2 cellular contexts compared by ENCODE assay signal in the genomic region with DNA sequence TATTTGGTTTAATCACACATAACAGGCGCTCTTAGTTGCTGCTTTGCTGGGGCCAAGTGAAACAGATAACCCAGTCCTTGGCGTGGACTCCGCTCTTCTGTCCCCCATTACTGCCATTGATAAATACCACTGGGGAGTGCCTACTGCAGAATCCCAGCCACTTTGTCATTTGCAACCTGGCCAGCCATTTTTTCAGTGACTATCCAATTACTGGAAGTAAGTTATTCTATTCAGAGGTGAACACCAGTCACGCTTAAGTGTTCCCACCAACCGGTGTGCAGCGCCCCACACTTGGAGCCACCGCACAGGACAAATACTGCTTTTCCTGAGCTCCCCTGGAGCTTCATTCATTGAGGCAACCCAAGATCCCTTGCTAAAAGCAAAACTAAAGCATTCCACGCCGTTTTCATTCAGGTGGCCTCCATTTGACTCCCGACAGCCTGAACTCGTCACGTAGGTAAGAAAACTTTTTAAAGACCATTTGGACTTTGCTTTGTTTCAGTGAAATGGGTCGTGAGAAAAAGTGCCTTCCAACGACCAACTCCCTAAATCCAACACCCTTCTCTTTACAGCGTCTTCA.
A peak's percentile ranks its signal among the peaks of the same experiment; 100 is the strongest.
TF ChIP-seq lines count a peak whose summit lies in the region.

No MANE protein-coding gene starts in this region.

TF ChIP-seq in A549, 52 proteins besides CTCF, POLR2A, EP300 and RAD21:
- TF ChIP-seq HEYL (CRISPR knock-in tag; IDR thresholded peaks at IDR 0.05) (no peak), NR3C1 (IDR thresholded peaks at IDR 0.05) (no peak), ZNF302 (CRISPR knock-in tag; IDR thresholded peaks at IDR 0.05) (no peak), EHF (CRISPR knock-in tag; IDR thresholded peaks at IDR 0.05) (no peak), MAFK (IDR thresholded peaks at IDR 0.05; ENCODE audit: partially characterized antibody) (no peak), RNF2 (IDR thresholded peaks at IDR 0.05; ENCODE audit: borderline replicate concordance, low read depth) (no peak), HOXB5 (CRISPR knock-in tag; IDR thresholded peaks at IDR 0.05) (no peak)
- TF ChIP-seq, protein P1, sequence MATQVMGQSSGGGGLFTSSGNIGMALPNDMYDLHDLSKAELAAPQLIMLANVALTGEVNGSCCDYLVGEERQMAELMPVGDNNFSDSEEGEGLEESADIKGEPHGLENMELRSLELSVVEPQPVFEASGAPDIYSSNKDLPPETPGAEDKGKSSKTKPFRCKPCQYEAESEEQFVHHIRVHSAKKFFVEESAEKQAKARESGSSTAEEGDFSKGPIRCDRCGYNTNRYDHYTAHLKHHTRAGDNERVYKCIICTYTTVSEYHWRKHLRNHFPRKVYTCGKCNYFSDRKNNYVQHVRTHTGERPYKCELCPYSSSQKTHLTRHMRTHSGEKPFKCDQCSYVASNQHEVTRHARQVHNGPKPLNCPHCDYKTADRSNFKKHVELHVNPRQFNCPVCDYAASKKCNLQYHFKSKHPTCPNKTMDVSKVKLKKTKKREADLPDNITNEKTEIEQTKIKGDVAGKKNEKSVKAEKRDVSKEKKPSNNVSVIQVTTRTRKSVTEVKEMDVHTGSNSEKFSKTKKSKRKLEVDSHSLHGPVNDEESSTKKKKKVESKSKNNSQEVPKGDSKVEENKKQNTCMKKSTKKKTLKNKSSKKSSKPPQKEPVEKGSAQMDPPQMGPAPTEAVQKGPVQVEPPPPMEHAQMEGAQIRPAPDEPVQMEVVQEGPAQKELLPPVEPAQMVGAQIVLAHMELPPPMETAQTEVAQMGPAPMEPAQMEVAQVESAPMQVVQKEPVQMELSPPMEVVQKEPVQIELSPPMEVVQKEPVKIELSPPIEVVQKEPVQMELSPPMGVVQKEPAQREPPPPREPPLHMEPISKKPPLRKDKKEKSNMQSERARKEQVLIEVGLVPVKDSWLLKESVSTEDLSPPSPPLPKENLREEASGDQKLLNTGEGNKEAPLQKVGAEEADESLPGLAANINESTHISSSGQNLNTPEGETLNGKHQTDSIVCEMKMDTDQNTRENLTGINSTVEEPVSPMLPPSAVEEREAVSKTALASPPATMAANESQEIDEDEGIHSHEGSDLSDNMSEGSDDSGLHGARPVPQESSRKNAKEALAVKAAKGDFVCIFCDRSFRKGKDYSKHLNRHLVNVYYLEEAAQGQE (IDR thresholded peaks at IDR 0.05), result no peak
- TF ChIP-seq, protein P2, sequence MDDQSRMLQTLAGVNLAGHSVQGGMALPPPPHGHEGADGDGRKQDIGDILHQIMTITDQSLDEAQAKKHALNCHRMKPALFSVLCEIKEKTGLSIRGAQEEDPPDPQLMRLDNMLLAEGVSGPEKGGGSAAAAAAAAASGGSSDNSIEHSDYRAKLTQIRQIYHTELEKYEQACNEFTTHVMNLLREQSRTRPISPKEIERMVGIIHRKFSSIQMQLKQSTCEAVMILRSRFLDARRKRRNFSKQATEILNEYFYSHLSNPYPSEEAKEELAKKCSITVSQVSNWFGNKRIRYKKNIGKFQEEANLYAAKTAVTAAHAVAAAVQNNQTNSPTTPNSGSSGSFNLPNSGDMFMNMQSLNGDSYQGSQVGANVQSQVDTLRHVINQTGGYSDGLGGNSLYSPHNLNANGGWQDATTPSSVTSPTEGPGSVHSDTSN (IDR thresholded peaks at IDR 0.05), result no peak
TF ChIP-seq in A549: peak in this region for 0.

TF ChIP-seq in K562, 482 proteins besides CTCF, POLR2A, EP300 and RAD21:
- TF ChIP-seq PML (IDR thresholded peaks at IDR 0.05; ENCODE audit: low read length) (0 out of 2 replicates have a peak, but pooled peaks have one; percentile 23), RFX7 (CRISPR knock-in tag; IDR thresholded peaks at IDR 0.05) (no peak), CBFA2T3 (IDR thresholded peaks at IDR 0.05) (peak; percentile 36), POLR2AphosphoS5 (IDR thresholded peaks at IDR 0.05; ENCODE audit: control insufficient read depth, insufficient read depth, low read depth, low read length) (0 out of 2 replicates have a peak, but pooled peaks have one; percentile 21), HDAC2 (IDR thresholded peaks at IDR 0.05) (0 out of 2 replicates have a peak, but pooled peaks have one; percentile 13), LEF1 (IDR thresholded peaks at IDR 0.05) (no peak)
- TF ChIP-seq, protein P3, sequence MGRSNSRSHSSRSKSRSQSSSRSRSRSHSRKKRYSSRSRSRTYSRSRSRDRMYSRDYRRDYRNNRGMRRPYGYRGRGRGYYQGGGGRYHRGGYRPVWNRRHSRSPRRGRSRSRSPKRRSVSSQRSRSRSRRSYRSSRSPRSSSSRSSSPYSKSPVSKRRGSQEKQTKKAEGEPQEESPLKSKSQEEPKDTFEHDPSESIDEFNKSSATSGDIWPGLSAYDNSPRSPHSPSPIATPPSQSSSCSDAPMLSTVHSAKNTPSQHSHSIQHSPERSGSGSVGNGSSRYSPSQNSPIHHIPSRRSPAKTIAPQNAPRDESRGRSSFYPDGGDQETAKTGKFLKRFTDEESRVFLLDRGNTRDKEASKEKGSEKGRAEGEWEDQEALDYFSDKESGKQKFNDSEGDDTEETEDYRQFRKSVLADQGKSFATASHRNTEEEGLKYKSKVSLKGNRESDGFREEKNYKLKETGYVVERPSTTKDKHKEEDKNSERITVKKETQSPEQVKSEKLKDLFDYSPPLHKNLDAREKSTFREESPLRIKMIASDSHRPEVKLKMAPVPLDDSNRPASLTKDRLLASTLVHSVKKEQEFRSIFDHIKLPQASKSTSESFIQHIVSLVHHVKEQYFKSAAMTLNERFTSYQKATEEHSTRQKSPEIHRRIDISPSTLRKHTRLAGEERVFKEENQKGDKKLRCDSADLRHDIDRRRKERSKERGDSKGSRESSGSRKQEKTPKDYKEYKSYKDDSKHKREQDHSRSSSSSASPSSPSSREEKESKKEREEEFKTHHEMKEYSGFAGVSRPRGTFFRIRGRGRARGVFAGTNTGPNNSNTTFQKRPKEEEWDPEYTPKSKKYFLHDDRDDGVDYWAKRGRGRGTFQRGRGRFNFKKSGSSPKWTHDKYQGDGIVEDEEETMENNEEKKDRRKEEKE (IDR thresholded peaks at IDR 0.05; ENCODE audit: borderline replicate concordance in 1 of 2, control insufficient read depth in 1 of 2, low read depth in 2 of 2, low read length in 1 of 2), result no peak
